27 cellular contexts compared by ENCODE assay signal in the genomic region with DNA sequence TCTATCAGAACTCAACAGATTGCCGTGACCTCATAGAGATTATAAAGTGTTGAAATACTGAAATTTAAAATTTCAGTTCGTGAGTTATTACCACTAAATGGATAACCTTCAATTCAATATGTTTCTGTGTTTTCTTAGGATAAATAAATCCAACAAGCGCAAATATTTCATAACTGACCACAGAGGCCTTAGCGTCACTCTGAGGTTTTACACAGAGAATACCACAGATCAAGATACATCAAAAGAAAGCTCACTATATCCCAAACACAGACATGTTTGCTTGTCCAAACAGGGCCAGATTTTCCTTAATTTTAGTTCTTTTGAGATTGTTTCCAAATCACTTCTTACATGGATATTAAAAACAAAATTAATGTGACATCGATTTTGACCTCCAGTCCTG.
"Had no signal": no experiment of that assay in that cellular context is flagged by ENCODE, and none has a peak within 500 bp of the region (broad histone marks: within the 10 kb centered on the region; RNA-seq: fewer than 3 reads in every experiment).

No MANE protein-coding gene starts in this region.

- DNase-seq: activated CD4-positive, alpha-beta T cell treated with anti-CD3 and anti-CD28 coated beads for 4 hours; activated CD4-positive, alpha-beta T cell treated with anti-CD3 and anti-CD28 coated beads, Interleukin-2, amount 50 U/mL, for 4 hours; activated naive CD4-positive, alpha-beta T cell treated with anti-CD3 and anti-CD28 coated beads for 36 hours; activated naive CD8-positive, alpha-beta T cell treated with anti-CD3 and anti-CD28 coated beads for 36 hours; activated T-cell treated with anti-CD3 and anti-CD28 coated beads for 4 hours; activated T-cell treated with anti-CD3 and anti-CD28 coated beads, Interleukin-2, amount 50 U/mL, for 72 hours; amygdala; colonic mucosa; effector CD8-positive, alpha-beta T cell; esophagus squamous epithelium; foreskin fibroblast; head of caudate nucleus; hippocampal formation; immature natural killer cell; naive thymus-derived CD4-positive, alpha-beta T cell; pancreas; retina; small intestine; stimulated activated CD4-positive, alpha-beta T cell treated with anti-CD3 and anti-CD28 coated beads, Interleukin-4, amount 100 ng/mL, for 24 hours; stimulated activated naive CD8-positive, alpha-beta T cell treated with anti-CD3 and anti-CD28 coated beads, Interleukin-15, amount 100 ng/mL, for 72 hours; T-helper 2 cell; thyroid gland; upper lobe of left lung had no signal

- H3K4me3 ChIP-seq: colonic mucosa, esophagus squamous epithelium, pancreas, prostate gland, thyroid gland, upper lobe of left lung, vagina had no signal

- ATAC-seq: activated T-cell treated with anti-CD3 and anti-CD28 coated beads, Interleukin-2, amount 50 U/mL, for 72 hours; naive thymus-derived CD4-positive, alpha-beta T cell; pancreas; sciatic nerve; stimulated activated memory B cell treated with anti-CD40 and anti-IgM and Interleukin-4, amounts not matched to agents 10 μg/mL and 1 μg/mL and 100 μg/mL, for 72 hours; stimulated activated naive CD8-positive, alpha-beta T cell treated with anti-CD3 and anti-CD28 coated beads, Interleukin-15, amount 100 ng/mL, for 72 hours had no signal
